In the genomic region with DNA sequence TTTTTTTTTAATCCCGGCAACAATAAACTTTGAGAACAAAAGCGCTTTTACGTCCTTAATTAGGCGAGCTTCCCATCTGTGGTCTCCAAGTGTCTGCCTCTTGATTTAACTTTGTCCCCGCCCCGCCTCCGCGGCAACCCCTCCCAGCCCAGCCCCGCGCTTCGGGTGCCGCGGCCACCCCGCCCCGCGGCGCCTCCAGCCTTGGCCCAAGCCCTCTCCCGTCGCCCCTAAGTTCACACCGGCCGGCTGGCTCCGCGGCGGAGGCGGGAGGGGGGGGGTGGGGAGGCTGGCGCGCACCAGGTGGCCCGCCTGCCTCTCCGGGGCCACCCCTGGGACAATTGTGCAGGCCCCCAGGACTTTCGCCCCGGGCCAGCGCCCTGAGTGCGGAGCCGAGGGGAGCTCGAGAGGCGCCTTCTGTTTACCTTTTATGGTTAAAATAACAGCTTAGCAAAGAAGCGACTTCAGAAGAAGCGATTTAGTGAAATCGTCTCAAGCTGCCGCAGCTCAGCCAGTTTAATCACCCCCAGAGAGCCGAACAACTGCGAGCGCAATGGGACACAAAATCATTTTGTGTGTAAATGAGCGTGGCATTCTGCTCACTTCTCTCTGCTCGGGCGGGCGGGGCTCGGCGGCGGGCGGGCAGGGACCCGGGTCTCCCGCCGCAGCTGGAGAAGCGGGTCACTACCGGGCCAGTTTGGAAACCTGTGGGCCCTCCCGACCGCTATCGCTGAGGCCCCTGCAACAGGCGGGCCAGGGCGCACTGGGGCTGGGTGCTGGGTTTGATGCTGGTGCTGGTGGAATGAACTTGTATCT, we compare ENCODE assay signal across 8 cellular contexts. TPM values are rescaled to one million over a fixed set of nuclear protein-coding genes. Genes with fewer than 3 reads are reported as not detected.
DNase-seq lines count a peak whose midpoint lies in the region; ATAC-seq and TF ChIP-seq lines count a peak whose summit lies in the region.

No MANE protein-coding gene starts in this region.

- no peaks in the 10 kb centered on the region for H3K9me3 Mint-ChIP-seq in activated naive CD8-positive, alpha-beta T cell treated with anti-CD3 and anti-CD28 coated beads, Interleukin-2, amount 10 ng/mL, durations not matched to agents 7 days and 5 days

- POLR2A ChIA-PET in activated naive CD8-positive, alpha-beta T cell treated with anti-CD3 and anti-CD28 coated beads, Interleukin-2, amount 10 ng/mL, durations not matched to agents 7 days and 5 days (lab: Charles Lee) = no interaction called here

- ATAC-seq in activated naive CD8-positive, alpha-beta T cell treated with anti-CD3 and anti-CD28 coated beads, Interleukin-2, amount 10 ng/mL, durations not matched to agents 7 days and 5 days (ENCODE audit: low read depth) = no peak
- ATAC-seq in right cardiac atrium = peak; percentile 62 to 74

- intact Hi-C loops in right cardiac atrium (cut with DNase I) = loop anchor here in 3 of 4 donors (5.0 to 10.0 kb wide), 2 partner anchors 107 to 199 kb away; no protein-coding TSS in a partner anchor

- no peaks in the 10 kb centered on the region for H3K9me3 ChIP-seq in right cardiac atrium (ENCODE audit: control insufficient read depth, low read length)

- H3K36me3 Mint-ChIP-seq in activated naive CD8-positive, alpha-beta T cell treated with anti-CD3 and anti-CD28 coated beads, Interleukin-2, amount 10 ng/mL, durations not matched to agents 7 days and 5 days = no peaks in the 10 kb centered on the region

- H3K27ac Mint-ChIP-seq in activated naive CD8-positive, alpha-beta T cell treated with anti-CD3 and anti-CD28 coated beads, Interleukin-2, amount 10 ng/mL, durations not matched to agents 7 days and 5 days = no peak overlapping the region

- WGBS in right cardiac atrium = 4% methylated on average over 61 of the region's 61 CpGs

- H3K27me3 Mint-ChIP-seq in activated naive CD8-positive, alpha-beta T cell treated with anti-CD3 and anti-CD28 coated beads, Interleukin-2, amount 10 ng/mL, durations not matched to agents 7 days and 5 days = peaks cover 42% of the 10 kb centered on the region

- peak overlapping the region; percentile 63 for H3K4me3 Mint-ChIP-seq in activated naive CD8-positive, alpha-beta T cell treated with anti-CD3 and anti-CD28 coated beads, Interleukin-2, amount 10 ng/mL, durations not matched to agents 7 days and 5 days

- DNase-seq in AG10803 (ENCODE audit: low read depth) = peak; percentile 33
- DNase-seq in HuH-7.5 (ENCODE audit: low spot score) = peak; percentile 59
- no peak for DNase-seq in activated naive CD8-positive, alpha-beta T cell treated with anti-CD3 and anti-CD28 coated beads, Interleukin-2, amount 10 ng/mL, durations not matched to agents 7 days and 5 days
- DNase-seq in right cardiac atrium = peak; percentile 75 to 92 (median 89)
- peak; percentile 71 for DNase-seq in retina
- no peak for DNase-seq in glomerular visceral epithelial cell (ENCODE audit: extremely low spot score)
- DNase-seq in stimulated activated CD8-positive, alpha-beta memory T cell treated with anti-CD3 and anti-CD28 coated beads, Interleukin-4, amount 100 ng/mL, for 48 hours = no peak
- no peak for DNase-seq in HPDE6-E6E7 (ENCODE audit: extremely low spot score)

- no peaks in the 10 kb centered on the region for H3K4me1 Mint-ChIP-seq in activated naive CD8-positive, alpha-beta T cell treated with anti-CD3 and anti-CD28 coated beads, Interleukin-2, amount 10 ng/mL, durations not matched to agents 7 days and 5 days

- H3K27me3 ChIP-seq in right cardiac atrium (ENCODE audit: control insufficient read depth, insufficient read depth) = no peaks in the 10 kb centered on the region

- H3K27ac ChIP-seq in right cardiac atrium (ENCODE audit: low read length) = peak overlapping the region; percentile 69

- H3K4me1 ChIP-seq in right cardiac atrium (ENCODE audit: control insufficient read depth, insufficient read depth, low read length) = peaks cover 2% of the 10 kb centered on the region

- H3K4me3 ChIP-seq in AG10803 (ENCODE audit: low read length) = peak overlapping the region; percentile 74
- H3K4me3 ChIP-seq in right cardiac atrium (ENCODE audit: low read length) = peak overlapping the region; percentile 72

- no peak for TF ChIP-seq CTCF in AG10803 (conservative IDR thresholded peaks at IDR 0.05; ENCODE audit: low read length)

RNA-seq across cellular contexts. Expression of a gene that starts 1.4 kb away (rescaled TPM):
- total RNA-seq in activated naive CD8-positive, alpha-beta T cell treated with anti-CD3 and anti-CD28 coated beads, Interleukin-2, amount 10 ng/mL, durations not matched to agents 7 days and 5 days = 1 to 10 TPM in 1 of 2 experiments, under 1 TPM in 1; 0.33 to 1.3 TPM
- total RNA-seq in right cardiac atrium = 10 to 100 TPM; 10.6 to 14.6 (median 12.7) TPM
- polyA plus RNA-seq in right cardiac atrium = 10.3 TPM

Comparison
In these comparisons a context has a peak if more than half of its experiments do, and no peak if none do; other contexts are left out.
1. DNase-seq: peak in AG10803 (single experiment), HuH-7.5 (single experiment), right cardiac atrium (3 of 3) and retina (single experiment); none in activated naive CD8-positive, alpha-beta T cell treated with anti-CD3 and anti-CD28 coated beads, Interleukin-2, amount 10 ng/mL, durations not matched to agents 7 days and 5 days (single experiment), glomerular visceral epithelial cell (single experiment), stimulated activated CD8-positive, alpha-beta memory T cell treated with anti-CD3 and anti-CD28 coated beads, Interleukin-4, amount 100 ng/mL, for 48 hours (single experiment) and HPDE6-E6E7 (single experiment).
2. RNA of a gene that starts 1.4 kb away (total RNA-seq): 10.6 to 14.6 TPM in right cardiac atrium; 0.33 to 1.3 TPM in activated naive CD8-positive, alpha-beta T cell treated with anti-CD3 and anti-CD28 coated beads, Interleukin-2, amount 10 ng/mL, durations not matched to agents 7 days and 5 days; every median in the first group is over 4 times any median in the second.